8 cellular contexts compared by ENCODE assay signal in the genomic region with DNA sequence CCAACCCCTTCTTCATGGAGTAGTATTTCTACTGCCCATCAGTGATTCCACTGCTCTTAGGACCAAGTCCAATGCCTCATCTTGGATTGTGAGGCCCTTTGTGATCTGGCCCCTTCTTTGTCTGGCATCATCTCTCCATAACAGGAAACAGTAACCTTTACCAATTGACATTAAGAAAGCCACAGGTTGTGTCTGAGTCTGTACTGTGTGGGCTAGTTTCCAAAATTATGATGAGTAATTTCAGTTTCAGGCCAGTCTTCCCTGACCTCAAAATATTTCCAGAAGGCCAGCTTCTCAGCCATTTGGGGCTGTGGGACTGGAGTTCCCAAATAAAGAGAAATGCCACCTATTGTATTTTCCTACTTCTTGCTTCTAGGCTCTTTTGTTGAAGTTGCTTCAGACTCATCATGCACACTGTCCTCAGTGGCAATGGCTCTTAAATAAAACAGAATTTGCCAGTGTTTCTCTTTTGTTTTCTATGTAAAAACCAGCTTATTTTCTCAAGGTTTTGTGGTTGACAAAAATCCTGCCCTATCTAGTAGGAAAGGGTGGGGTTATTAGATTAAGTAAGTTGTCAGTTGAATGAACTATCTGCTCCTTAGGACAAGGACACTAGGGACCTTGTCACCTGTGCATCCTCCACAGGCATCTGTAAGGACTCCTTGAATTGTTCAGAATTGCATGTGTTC. TPM values are rescaled to one million over a fixed set of nuclear protein-coding genes. Genes with fewer than 3 reads are reported as not detected.
A peak's percentile ranks its signal among the peaks of the same experiment; 100 is the strongest.
DNase-seq lines count a peak whose midpoint lies in the region; ATAC-seq, FAIRE-seq and TF ChIP-seq lines count a peak whose summit lies in the region.

No MANE protein-coding gene starts in this region.

- peak; percentile 65 for ATAC-seq in GM21526 (IDR thresholded peaks at IDR 0.05; ENCODE audit: low FRiP score, unreplicated experiment)

- in situ Hi-C loops in KBM-7 (cut with MboI; ENCODE audit: low pct_unique_long_range_greater_than_20kb, low sequenced_read_pairs) = loop anchor here (25.0 kb wide), 1 partner anchor 87 kb away; no protein-coding TSS in a partner anchor

- no peak for TF ChIP-seq POLR2A in GM12891 (IDR thresholded peaks at IDR 0.05; ENCODE audit: low read depth, low read length)

- peak; percentile 72 for FAIRE-seq in GM12891 (lab: Jason Lieb, UNC)

- peak; percentile 15 for DNase-seq in GM12891 (ENCODE audit: insufficient read length, low spot score)
- DNase-seq in KBM-7 = peak; percentile 61
- DNase-seq in fibroblast of gingiva (ENCODE audit: low read depth) = peak; percentile 55
- DNase-seq in stimulated activated CD4-positive, alpha-beta T cell treated with anti-CD3 and anti-CD28 coated beads, Interleukin-4, amount 100 ng/mL, for 4 hours = no peak
- DNase-seq in pons (ENCODE audit: low spot score) = no peak
- no peak for DNase-seq in AG08396 (ENCODE audit: low spot score)
- no peak for DNase-seq in SIG-M5 treated with dmso at 0.1 percent for 504 hours (lab: John Stamatoyannopoulos, UW; ENCODE audit: unreplicated experiment)

TF ChIP-seq in GM12891, 5 proteins besides CTCF, POLR2A, EP300 and RAD21:
- TF ChIP-seq POU2F2 (IDR thresholded peaks at IDR 0.05; ENCODE audit: low read depth, low read length) = no peak
- TF ChIP-seq SPI1 (IDR thresholded peaks at IDR 0.05; ENCODE audit: low read depth, low read length) = 0 out of 2 replicates have a peak, but pooled peaks have one; percentile 0
- TF ChIP-seq POLR2AphosphoS5 (IDR thresholded peaks at IDR 0.05; ENCODE audit: low read depth, low read length) = no peak
- TF ChIP-seq PAX5 (IDR thresholded peaks at IDR 0.05; ENCODE audit: insufficient read depth, low read length, severe bottlenecking) = no peak

RNA-seq across cellular contexts. Expression of a gene that starts 47.0 kb away (rescaled TPM):
- 1.6 TPM for polyA plus RNA-seq in GM12891 (2012; ENCODE audit: low read depth, missing spikeins)

Comparison
In these comparisons a context has a peak if more than half of its experiments do, and no peak if none do; other contexts are left out.
1. DNase-seq: peak in GM12891 (single experiment), KBM-7 (single experiment) and fibroblast of gingiva (single experiment); none in stimulated activated CD4-positive, alpha-beta T cell treated with anti-CD3 and anti-CD28 coated beads, Interleukin-4, amount 100 ng/mL, for 4 hours (0 of 2), pons (single experiment), AG08396 (single experiment) and SIG-M5 treated with dmso at 0.1 percent for 504 hours (single experiment).